8 cellular contexts compared by ENCODE assay signal in genomic region chr5:131796793-131797693, GRCh38. TPM values are rescaled to one million over a fixed set of nuclear protein-coding genes. Genes with fewer than 3 reads are reported as not detected.
DNase-seq lines count a peak whose midpoint lies in the region; TF ChIP-seq lines count a peak whose summit lies in the region.

FNIP1 (minus strand) TSS chr5:131797017; CDS start chr5:131796921, 96 bp downstream.

- H3F3A ChIP-seq in neural cell (ENCODE audit: insufficient read depth, low read length, poor library complexity, severe bottlenecking), result peaks cover 3% of the 10 kb centered on the region

- peak; percentile 35; the same call in 2 of the 3 replicates for TF ChIP-seq CTCF in H9 (conservative IDR thresholded peaks at IDR 0.05)
- peak; percentile 48 for TF ChIP-seq CTCF in neural cell (IDR thresholded peaks at IDR 0.05; ENCODE audit: poor library complexity, severe bottlenecking)
- peak in 1 of 7 experiments; percentile 13 for TF ChIP-seq CTCF in stomach (IDR thresholded peaks at IDR 0.05)

- H3K36me3 Mint-ChIP-seq in H9 (ENCODE audit: insufficient read depth in 1 of 3, low read depth in 3 of 3), result peaks cover 0 to 4% (median 0%) of the 10 kb centered on the region in 3 experiments; a peak in 1 of 7 replicates

- peak within 1 kb of the TSS; percentile 90 for H3K9ac ChIP-seq in H9 (ENCODE audit: extremely low read depth, insufficient read length, low read length)
- H3K9ac ChIP-seq in neural cell (ENCODE audit: low read length), result peak within 1 kb of the TSS; percentile 90

- no peaks in the 10 kb centered on the region for H3K9me2 ChIP-seq in neural cell (ENCODE audit: insufficient read depth, low read length)

- H3K4ac ChIP-seq in H9 (ENCODE audit: low read depth, low read length), result no peak within 1 kb of the TSS

- H4K8ac ChIP-seq in H9 (replicated peaks; ENCODE audit: insufficient read length, low read depth, low read length), result no peak within 1 kb of the TSS

- no peak within 1 kb of the TSS for H2AK5ac ChIP-seq in H9 (ENCODE audit: insufficient read length, low read length)

- H2BK120ac ChIP-seq in H9 (ENCODE audit: low read depth, low read length, poor library complexity, severe bottlenecking), result no peak within 1 kb of the TSS

- H3K9me3 Mint-ChIP-seq in H9, result no peaks in the 10 kb centered on the region

- H3K9me3 ChIP-seq in H9 (ENCODE audit: control insufficient read depth, low read depth, low read length) (no peaks in the 10 kb centered on the region), MG63 (no peaks in the 10 kb centered on the region), neural cell (ENCODE audit: low read length) (no peaks in the 10 kb centered on the region), stomach (no peaks in the 10 kb centered on the region)

- peak within 1 kb of the TSS; percentile 63 for H3K18ac ChIP-seq in H9 (ENCODE audit: insufficient read length, low read depth, low read length)

- no peak within 1 kb of the TSS for H4K91ac ChIP-seq in H9 (ENCODE audit: insufficient read length, low read depth, low read length)

- no peak within 1 kb of the TSS for H3K56ac ChIP-seq in H9 (ENCODE audit: insufficient read length, low read depth, low read length)

- H3K36me3 ChIP-seq in MG63, result peaks cover 26% of the 10 kb centered on the region
- H3K36me3 ChIP-seq in neural cell (ENCODE audit: insufficient read depth, low read length), result no peaks in the 10 kb centered on the region
- no peaks in the 10 kb centered on the region for H3K36me3 ChIP-seq in stomach

- DNase-seq in ELR (ENCODE audit: low read depth), result peak; percentile 98
- DNase-seq in H9, result peak; percentile 99
- DNase-seq in MG63, result peak; percentile 100
- DNase-seq in SHP77 treated with DMSO at 0.1 percent for 48 hours (lab: John Stamatoyannopoulos, UW), result peak; percentile 94
- DNase-seq in activated effector memory CD4-positive, alpha-beta T cell treated with anti-CD3 and anti-CD28 coated beads, Interleukin-2, amount 50 U/mL, for 16 hours, result peak; percentile 100
- DNase-seq in fibroblast of the conjunctiva (ENCODE audit: low read depth), result peak; percentile 91
- DNase-seq in stomach, result peak; percentile 99

- H3K4me1 Mint-ChIP-seq in H9, result peaks cover 14 to 18% of the 10 kb centered on the region in 2 experiments

- no CpG with 5 or more reads among the region's 79 CpGs for WGBS in H9 (ENCODE audit: extremely low coverage, insufficient read length, low lambda C conversion rate)
- 0 to 1% (median 0%) methylated on average over 37 to 79 of the region's 79 CpGs for WGBS in stomach, 5 donors

- no peak within 1 kb of the TSS for H2AFZ ChIP-seq in H9 (ENCODE audit: low read length)
- peak within 1 kb of the TSS; percentile 83 for H2AFZ ChIP-seq in neural cell (ENCODE audit: low read depth, low read length)

- H3K4me1 ChIP-seq in H9 (ENCODE audit: insufficient read depth, low read length) (no peaks in the 10 kb centered on the region), stomach (peaks cover 0 to 49% (median 28%) of the 10 kb centered on the region in 4 donors)

- no peak within 1 kb of the TSS for H2BK5ac ChIP-seq in H9 (ENCODE audit: insufficient read length, low read length)

- TF ChIP-seq RAD21 in neural cell (conservative IDR thresholded peaks at IDR 0.05), result peak; percentile 22

- H3K79me1 ChIP-seq in H9 (ENCODE audit: insufficient read depth, low read depth, low read length, poor library complexity, severe bottlenecking), result peaks cover 3% of the 10 kb centered on the region

- H3K27me3 ChIP-seq in H9 (ENCODE audit: insufficient read depth, low read length), result no peaks in the 10 kb centered on the region
- H3K27me3 ChIP-seq in MG63, result no peaks in the 10 kb centered on the region
- H3K27me3 ChIP-seq in neural cell (ENCODE audit: insufficient read depth, low read depth, low read length), result no peaks in the 10 kb centered on the region
- no peaks in the 10 kb centered on the region for H3K27me3 ChIP-seq in stomach

- H3K27ac Mint-ChIP-seq in H9, result peak within 1 kb of the TSS; percentile 25 to 93 (median 91); a peak in 5 of 7 replicates

- peaks cover 13% of the 10 kb centered on the region for H3K27me3 Mint-ChIP-seq in H9 (ENCODE audit: low read depth)

- H2BK12ac ChIP-seq in H9 (ENCODE audit: insufficient read length, low read depth, low read length), result no peak within 1 kb of the TSS

- no peak within 1 kb of the TSS for H3T11ph ChIP-seq in H9 (ENCODE audit: low read length)

- H3K79me2 ChIP-seq in H9 (ENCODE audit: insufficient read depth, low read length) (no peaks in the 10 kb centered on the region; the same call in 1 of the 2 replicates), neural cell (replicated peaks; ENCODE audit: insufficient read depth, low read length) (peaks cover 31% of the 10 kb centered on the region)

- H3K4me2 ChIP-seq in H9 (ENCODE audit: insufficient read depth, insufficient read length, low read length) (peak within 1 kb of the TSS; percentile 92), neural cell (ENCODE audit: low read length) (peak within 1 kb of the TSS; percentile 87)

- H3K4me3 ChIP-seq in MG63 (peak within 1 kb of the TSS; percentile 94), neural cell (ENCODE audit: low read length) (peak within 1 kb of the TSS; percentile 91), stomach (peak within 1 kb of the TSS; percentile 77 to 98 (median 92))

- no peak within 1 kb of the TSS for H2BK20ac ChIP-seq in H9 (ENCODE audit: low read depth, low read length, poor library complexity, severe bottlenecking)

- no peak within 1 kb of the TSS for H4K5ac ChIP-seq in H9 (ENCODE audit: insufficient read length, low read depth, low read length)

- intact Hi-C loops in stomach (cut with DNase I; ENCODE audit: low total_unique reads), result no loop called here

- H3K4me3 Mint-ChIP-seq in H9, result peak within 1 kb of the TSS; percentile 90 to 98

- no peak within 1 kb of the TSS for H3K27ac ChIP-seq in H9 (ENCODE audit: insufficient read length, low read depth, low read length)
- peak within 1 kb of the TSS; percentile 89 for H3K27ac ChIP-seq in neural cell (ENCODE audit: low read length)
- H3K27ac ChIP-seq in stomach, result peak within 1 kb of the TSS; percentile 96 to 100 (median 99)

- H3K14ac ChIP-seq in H9 (ENCODE audit: insufficient read depth, low read length), result peak within 1 kb of the TSS; percentile 84

- peak; percentile 57 for TF ChIP-seq EP300 in neural cell (conservative IDR thresholded peaks at IDR 0.05; ENCODE audit: poor library complexity, severe bottlenecking)
- no peak for TF ChIP-seq EP300 in stomach (IDR thresholded peaks at IDR 0.05)

- H4K20me1 ChIP-seq in H9 (ENCODE audit: control insufficient read depth, insufficient read depth, insufficient read length), result no peaks in the 10 kb centered on the region
- H4K20me1 ChIP-seq in neural cell (ENCODE audit: insufficient read depth), result no peaks in the 10 kb centered on the region

- no peak within 1 kb of the TSS for H3K23ac ChIP-seq in H9 (ENCODE audit: insufficient read length, low read depth, low read length)

- peak in 1 of 4 donors; percentile 91 for TF ChIP-seq POLR2A in stomach (IDR thresholded peaks at IDR 0.05)

- H2BK15ac ChIP-seq in H9 (ENCODE audit: low read depth, low read length), result no peak within 1 kb of the TSS

- H3K23me2 ChIP-seq in H9 (ENCODE audit: insufficient read length, low read depth, low read length, poor library complexity, severe bottlenecking), result peaks cover 6% of the 10 kb centered on the region

TF ChIP-seq in neural cell, 6 proteins besides CTCF, POLR2A, EP300 and RAD21:
- TF ChIP-seq MXI1 (conservative IDR thresholded peaks at IDR 0.05; ENCODE audit: poor library complexity, severe bottlenecking) (peak; percentile 63), SMC3 (conservative IDR thresholded peaks at IDR 0.05; ENCODE audit: poor library complexity) (peak; percentile 8), EZH2 (IDR thresholded peaks at IDR 0.05; ENCODE audit: borderline replicate concordance, insufficient read depth, low read length, poor library complexity, severe bottlenecking) (no peak), REST (IDR thresholded peaks at IDR 0.05; ENCODE audit: borderline replicate concordance) (peak; percentile 52), TAF1 (IDR thresholded peaks at IDR 0.05; ENCODE audit: low read depth) (peak; percentile 88), POLR2AphosphoS5 (IDR thresholded peaks at IDR 0.05) (peak; percentile 94)

RNA-seq across cellular contexts. Expression of gene FNIP1, which starts in this region (rescaled TPM):
- total RNA-seq in H9 (2021) (13.4 TPM in 2 replicates), stomach (10 to 100 TPM; 15.4 to 86.1 (median 34.8) TPM)
- total RNA-seq in MG63 (2014; rRNA removed; shearing (Covaris generic); ENCODE audit: low replicate concordance), result 12.4 and 14.9 TPM in 2 replicates
- polyA plus RNA-seq in neural cell (14.1 and 18.1 TPM in 2 replicates), stomach (1 to 10 TPM; 3.2 to 4.7 (median 3.7) TPM)
- 64.8 and 71.1 TPM in 2 replicates for polyA minus RNA-seq in neural cell
